In genomic region chr10:94904772-94905171, GRCh38 we compare ENCODE assay signal across 6 cellular contexts. TPM values are rescaled to one million over a fixed set of nuclear protein-coding genes. Genes with fewer than 3 reads are reported as not detected.
"Had no signal": no experiment of that assay in that cellular context is flagged by ENCODE, and none has a peak within 500 bp of the region (broad histone marks: within the 10 kb centered on the region; RNA-seq: fewer than 3 reads in every experiment).

No MANE protein-coding gene starts in this region.

RNA-seq across cellular contexts. Expression of gene CYP2C9, which starts 33.7 kb away (rescaled TPM):
- total RNA-seq: LHCN-M2, MCF 10A, OCI-LY7, PC-3, SK-MEL-5 had no signal
- polyA plus RNA-seq: SK-N-SH had no signal
